Comparison of ENCODE assay signal across 17 cellular contexts in the genomic region with DNA sequence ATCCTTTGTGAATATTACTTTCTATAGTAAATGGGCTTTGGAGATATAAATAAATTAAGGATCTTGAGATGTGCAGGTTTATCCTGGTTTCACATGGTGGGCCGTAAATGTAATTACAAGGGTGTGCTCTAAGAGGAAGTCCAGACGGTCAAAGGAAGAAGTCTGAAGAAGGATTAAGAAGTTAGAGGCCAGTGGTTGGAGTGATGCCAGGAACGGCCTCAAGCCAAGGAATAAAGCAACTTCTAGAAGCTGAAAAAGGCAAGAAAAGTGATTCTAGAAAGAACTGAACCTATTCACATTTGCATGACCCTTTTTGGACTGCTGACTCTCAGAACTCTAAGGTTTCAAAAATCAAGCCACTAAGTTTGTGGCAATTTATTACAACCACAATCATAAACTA.
"Had no signal": no experiment of that assay in that cellular context is flagged by ENCODE, and none has a peak within 500 bp of the region (broad histone marks: within the 10 kb centered on the region; RNA-seq: fewer than 3 reads in every experiment).

No MANE protein-coding gene starts in this region.

- ATAC-seq: activated CD4-positive, alpha-beta T cell treated with anti-CD3 and anti-CD28 coated beads for 36 hours; activated CD8-positive, alpha-beta memory T cell treated with anti-CD3 and anti-CD28 coated beads, Interleukin-2, amount 10 ng/mL, durations not matched to agents 7 days and 5 days; stimulated activated naive CD8-positive, alpha-beta T cell treated with anti-CD3 and anti-CD28 coated beads, Interleukin-15, amount 100 ng/mL, for 72 hours; T-cell; upper lobe of right lung had no signal

- H3K4me3 ChIP-seq: esophagus squamous epithelium, prostate gland, sigmoid colon, upper lobe of right lung had no signal

- H3K36me3 ChIP-seq: esophagus squamous epithelium, prostate gland, sigmoid colon, upper lobe of right lung had no signal

- H3K27me3 ChIP-seq: esophagus squamous epithelium, sigmoid colon, upper lobe of right lung had no signal

- H3K9me3 ChIP-seq: esophagus squamous epithelium, prostate gland, sigmoid colon, upper lobe of right lung had no signal

- H3K27ac ChIP-seq: esophagus squamous epithelium, prostate gland, sigmoid colon, upper lobe of right lung had no signal

- DNase-seq: activated CD4-positive, alpha-beta memory T cell treated with anti-CD3 and anti-CD28 coated beads for 36 hours; activated CD4-positive, alpha-beta T cell treated with anti-CD3 and anti-CD28 coated beads for 36 hours; activated CD8-positive, alpha-beta memory T cell treated with anti-CD3 and anti-CD28 coated beads, Interleukin-2, amount 10 ng/mL, durations not matched to agents 7 days and 5 days; activated naive CD4-positive, alpha-beta T cell treated with anti-CD3 and anti-CD28 coated beads, Interleukin-2, amount 50 U/mL, for 16 hours; activated T-cell treated with anti-CD3 and anti-CD28 coated beads, Interleukin-2, amount 50 U/mL, for 1 hour; esophagus squamous epithelium; foreskin fibroblast; glutamatergic neuron; nephron progenitor cell; occipital lobe; sigmoid colon; stimulated activated CD4-positive, alpha-beta T cell treated with anti-CD3 and anti-CD28 coated beads, Interleukin-1b, Interleukin-23, amount 100 ng/mL, for 48 hours; stimulated activated naive CD8-positive, alpha-beta T cell treated with anti-CD3 and anti-CD28 coated beads, Interleukin-15, amount 100 ng/mL, for 72 hours; T-cell; T-helper 9 cell; upper lobe of right lung had no signal
